9 cellular contexts compared by ENCODE assay signal in genomic region chr3:52062499-52062898, GRCh38. TPM values are rescaled to one million over a fixed set of nuclear protein-coding genes. Genes with fewer than 3 reads are reported as not detected.
DNase-seq lines count a peak whose midpoint lies in the region; ATAC-seq and TF ChIP-seq lines count a peak whose summit lies in the region.
"Had no signal": no experiment of that assay in that cellular context is flagged by ENCODE, and none has a peak within 500 bp of the region (broad histone marks: within the 10 kb centered on the region; RNA-seq: fewer than 3 reads in every experiment).

No MANE protein-coding gene starts in this region.

- peaks cover 11 to 32% of the 10 kb centered on the region in 2 experiments for H3K4me1 ChIP-seq in HCT116 (ENCODE audit: control insufficient read depth in 1 of 2, insufficient read depth in 2 of 2, low read length in 2 of 2)

- H3K4me2 ChIP-seq in HCT116 (ENCODE audit: low read length) = peak overlapping the region; percentile 49

- H3K79me2 ChIP-seq in HCT116 (ENCODE audit: insufficient read depth, low read length) = no peaks in the 10 kb centered on the region

- RAD21 ChIA-PET in HCT116 (lab: Charles Lee; ENCODE audit: low non-redundant PET in 1 of 2, low total read pairs in 2 of 2, uncharacterized antibody in 2 of 2, unreplicated experiment in 2 of 2) = no interaction called here

- H2AFZ ChIP-seq in HCT116 (ENCODE audit: low read depth, low read length, poor library complexity, severe bottlenecking) = no peak overlapping the region

- no peaks in the 10 kb centered on the region for H3K36me3 ChIP-seq in HCT116 (ENCODE audit: control insufficient read depth in 1 of 2, insufficient read depth in 2 of 2, low read length in 2 of 2)

- no peak overlapping the region for H3K4me3 ChIP-seq in HCT116 (replicated peaks in 1 of 2; ENCODE audit: low read depth in 1 of 2, low read length in 2 of 2)

- TF ChIP-seq CTCF in HCT116 (IDR thresholded peaks at IDR 0.05 in 2 of 3, conservative IDR thresholded peaks at IDR 0.05 in 1 of 3; ENCODE audit: borderline replicate concordance in 1 of 3, insufficient read depth in 1 of 3, low read depth in 2 of 3, low read length in 2 of 3) = no peak

- H3K27me3 ChIP-seq in HCT116 (ENCODE audit: insufficient read depth, low read length) = no peaks in the 10 kb centered on the region

- no peaks in the 10 kb centered on the region for H4K20me1 ChIP-seq in HCT116 (ENCODE audit: insufficient read depth)

- no TSS peak for BruUV-seq in HCT116 (replicated peaks; lab: Mats Ljungman, UMichigan)

- intact Hi-C loops in HCT116 (cut with micrococcal nuclease) = no loop called here

- CTCF ChIA-PET in HCT116 (lab: Charles Lee) = no interaction called here

- no peak overlapping the region for H3K27ac ChIP-seq in HCT116 (ENCODE audit: low read depth, low read length)

- peak; percentile 77 for ATAC-seq in HCT116

- no peaks in the 10 kb centered on the region for H3K9me2 ChIP-seq in HCT116 (ENCODE audit: insufficient read depth)

- H3K9me3 ChIP-seq in HCT116 (ENCODE audit: control insufficient read depth in 1 of 2, insufficient read depth in 1 of 2, low read depth in 1 of 2, low read length in 2 of 2) = no peaks in the 10 kb centered on the region

- peak overlapping the region; percentile 28 for H3K9ac ChIP-seq in HCT116 (ENCODE audit: low read length)

- POLR2A ChIA-PET in HCT116 (lab: Charles Lee) = no interaction called here

- TF ChIP-seq POLR2A in HCT116 (IDR thresholded peaks at IDR 0.05; ENCODE audit: borderline replicate concordance, extremely low read depth, insufficient read depth, insufficient read length) = no peak

- DNase-seq in AG20443 (ENCODE audit: low spot score) = peak; percentile 90
- DNase-seq in HCT116 (ENCODE audit: low read depth, low spot score) = peak; percentile 54
- peak; percentile 8 to 30 for DNase-seq in SW 1271 (lab: John Stamatoyannopoulos, UW)
- DNase-seq in hepatic stellate cell (ENCODE audit: low spot score) = peak; percentile 85
- DNase-seq in stimulated activated CD4-positive, alpha-beta T cell treated with anti-CD3 and anti-CD28 coated beads, Interleukin-12 subunit alpha, Interleukin-12 subunit beta, amount 100 ng/mL, for 4 hours = no peak
- no peak for DNase-seq in OCI-M2 (lab: John Stamatoyannopoulos, UW; ENCODE audit: unreplicated experiment)
- no peak for DNase-seq in NCI-H187 treated with DMSO at 0.1 percent for 48 hours (lab: John Stamatoyannopoulos, UW)
- DNase-seq in DMS153 (lab: John Stamatoyannopoulos, UW) = no peak
- DNase-seq: NCI-H1105 treated with DMSO at 0.1 percent for 48 hours had no signal

- no peak for TF ChIP-seq RAD21 in HCT116 (IDR thresholded peaks at IDR 0.05; ENCODE audit: low read depth)

TF ChIP-seq in HCT116, 20 proteins besides CTCF, POLR2A, EP300 and RAD21:
- TF ChIP-seq YY1 (IDR thresholded peaks at IDR 0.05; ENCODE audit: extremely low read depth, insufficient replicate concordance, low read depth, low read length) (no peak), ELF1 (IDR thresholded peaks at IDR 0.05; ENCODE audit: borderline replicate concordance, low read depth) (no peak), ZNF274 (IDR thresholded peaks at IDR 0.05; ENCODE audit: low read depth, low read length) (no peak), EZH2 (IDR thresholded peaks at IDR 0.05) (no peak), SRF (IDR thresholded peaks at IDR 0.05; ENCODE audit: low read depth) (no peak), MAX (IDR thresholded peaks at IDR 0.05) (no peak), TCF7L2 (IDR thresholded peaks at IDR 0.05; ENCODE audit: borderline replicate concordance, extremely low read depth, insufficient read depth, insufficient read length) (no peak), FOSL1 (IDR thresholded peaks at IDR 0.05; ENCODE audit: low read depth) (no peak), REST (IDR thresholded peaks at IDR 0.05; ENCODE audit: low read depth) (no peak), ZFX (IDR thresholded peaks at IDR 0.05) (no peak), EZH2phosphoT487 (IDR thresholded peaks at IDR 0.05; ENCODE audit: borderline replicate concordance) (no peak), SIN3A (IDR thresholded peaks at IDR 0.05; ENCODE audit: low read depth) (no peak), CBX3 (IDR thresholded peaks at IDR 0.05; ENCODE audit: low read depth) (no peak), POLR2AphosphoS5 (IDR thresholded peaks at IDR 0.05; ENCODE audit: low read depth, low read length) (no peak), CEBPB (IDR thresholded peaks at IDR 0.05; ENCODE audit: low read depth) (no peak), JUND (IDR thresholded peaks at IDR 0.05) (no peak), SP1 (IDR thresholded peaks at IDR 0.05; ENCODE audit: low read depth) (no peak)
- TF ChIP-seq, protein P1, sequence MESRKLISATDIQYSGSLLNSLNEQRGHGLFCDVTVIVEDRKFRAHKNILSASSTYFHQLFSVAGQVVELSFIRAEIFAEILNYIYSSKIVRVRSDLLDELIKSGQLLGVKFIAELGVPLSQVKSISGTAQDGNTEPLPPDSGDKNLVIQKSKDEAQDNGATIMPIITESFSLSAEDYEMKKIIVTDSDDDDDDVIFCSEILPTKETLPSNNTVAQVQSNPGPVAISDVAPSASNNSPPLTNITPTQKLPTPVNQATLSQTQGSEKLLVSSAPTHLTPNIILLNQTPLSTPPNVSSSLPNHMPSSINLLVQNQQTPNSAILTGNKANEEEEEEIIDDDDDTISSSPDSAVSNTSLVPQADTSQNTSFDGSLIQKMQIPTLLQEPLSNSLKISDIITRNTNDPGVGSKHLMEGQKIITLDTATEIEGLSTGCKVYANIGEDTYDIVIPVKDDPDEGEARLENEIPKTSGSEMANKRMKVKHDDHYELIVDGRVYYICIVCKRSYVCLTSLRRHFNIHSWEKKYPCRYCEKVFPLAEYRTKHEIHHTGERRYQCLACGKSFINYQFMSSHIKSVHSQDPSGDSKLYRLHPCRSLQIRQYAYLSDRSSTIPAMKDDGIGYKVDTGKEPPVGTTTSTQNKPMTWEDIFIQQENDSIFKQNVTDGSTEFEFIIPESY (IDR thresholded peaks at IDR 0.05; ENCODE audit: extremely low read depth, insufficient replicate concordance, low read length) = no peak
- TF ChIP-seq, protein P2, sequence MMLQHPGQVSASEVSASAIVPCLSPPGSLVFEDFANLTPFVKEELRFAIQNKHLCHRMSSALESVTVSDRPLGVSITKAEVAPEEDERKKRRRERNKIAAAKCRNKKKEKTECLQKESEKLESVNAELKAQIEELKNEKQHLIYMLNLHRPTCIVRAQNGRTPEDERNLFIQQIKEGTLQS (IDR thresholded peaks at IDR 0.05) = no peak

RNA-seq across cellular contexts. Expression of gene DUSP7, which starts 6.1 kb away (rescaled TPM):
- 16.6 TPM for total RNA-seq in HCT116 (2021; ENCODE audit: unreplicated experiment)
- polyA plus RNA-seq in HCT116 (2012) = 15.2 and 16.0 TPM in 2 replicates

Comparison
In these comparisons a context has a peak if more than half of its experiments do, and no peak if none do; other contexts are left out.
1. DNase-seq: peak in AG20443 (single experiment), HCT116 (single experiment), SW 1271 (2 of 2) and hepatic stellate cell (single experiment); none in stimulated activated CD4-positive, alpha-beta T cell treated with anti-CD3 and anti-CD28 coated beads, Interleukin-12 subunit alpha, Interleukin-12 subunit beta, amount 100 ng/mL, for 4 hours (single experiment), OCI-M2 (single experiment), NCI-H187 treated with DMSO at 0.1 percent for 48 hours (single experiment) and DMS153 (single experiment).